In genomic region chr22:37557321-37558001, GRCh38 we compare ENCODE assay signal across 20 cellular contexts. TPM values are rescaled to one million over a fixed set of nuclear protein-coding genes. Genes with fewer than 3 reads are reported as not detected.
DNase-seq lines count a peak whose midpoint lies in the region; ATAC-seq, FAIRE-seq and TF ChIP-seq lines count a peak whose summit lies in the region.
"Had no signal": no experiment of that assay in that cellular context is flagged by ENCODE, and none has a peak within 500 bp of the region (broad histone marks: within the 10 kb centered on the region; RNA-seq: fewer than 3 reads in every experiment).

No MANE protein-coding gene starts in this region.

- H4K5ac ChIP-seq in mesendoderm (ENCODE audit: low read length) = no peak overlapping the region

- no TSS peak for BruUV-seq in K562 (replicated peaks; lab: Mats Ljungman, UMichigan)

- no peak for TF ChIP-seq EP300 in K562 (IDR thresholded peaks at IDR 0.05; ENCODE audit: low read length)
- no peak for TF ChIP-seq EP300 in gastroesophageal sphincter (IDR thresholded peaks at IDR 0.05)

- no peaks in the 10 kb centered on the region for H4K20me1 ChIP-seq in K562 (replicated peaks; ENCODE audit: control insufficient read depth, insufficient read depth, low read length)

- H2BK5ac ChIP-seq in mesendoderm (ENCODE audit: low read length) = no peak overlapping the region

- peaks cover 21 to 44% of the 10 kb centered on the region in 2 experiments for H3K4me1 ChIP-seq in K562 (replicated peaks in 1 of 2; ENCODE audit: control insufficient read depth in 2 of 2, insufficient read depth in 2 of 2, low read length in 2 of 2)
- H3K4me1 ChIP-seq in gastroesophageal sphincter = peaks cover 0 to 34% (median 13%) of the 10 kb centered on the region in 3 donors
- H3K4me1 ChIP-seq in mesendoderm (ENCODE audit: control insufficient read depth, low read depth, low read length) = peaks cover 17% of the 10 kb centered on the region
- H3K4me1 ChIP-seq in skeletal muscle tissue (ENCODE audit: control insufficient read depth in 3 of 3, insufficient read depth in 3 of 3, low read length in 3 of 3) = peaks cover 28 to 34% (median 34%) of the 10 kb centered on the region in 3 donors

- H3K9me1 ChIP-seq in K562 (ENCODE audit: control insufficient read depth, insufficient read depth, low read length) = no peaks in the 10 kb centered on the region

- no peak for TF ChIP-seq POLR2A in K562 (conservative IDR thresholded peaks at IDR 0.05)
- TF ChIP-seq POLR2A in gastroesophageal sphincter (IDR thresholded peaks at IDR 0.05) = no peak

- H3K36me3 ChIP-seq in K562 (ENCODE audit: control insufficient read depth, insufficient read depth, low read length) (peaks cover 7% of the 10 kb centered on the region; the same call in 1 of the 3 replicates), gastroesophageal sphincter (no peaks in the 10 kb centered on the region), mesendoderm (ENCODE audit: control insufficient read depth, insufficient read depth, low read length) (no peaks in the 10 kb centered on the region), skeletal muscle tissue (ENCODE audit: control insufficient read depth in 3 of 3, insufficient read depth in 3 of 3, low read length in 3 of 3) (peaks cover 0 to 2% (median 0%) of the 10 kb centered on the region in 3 donors)
- H3K36me3 ChIP-seq: ascending aorta had no signal

- POLR2A ChIA-PET in K562 (lab: Yijun Ruan, JAX) = interaction anchor here (0.6 to 1.6 kb wide), 8 partner anchors 8 to 417 kb away, joined by 3 to 6 read pairs (median 3); no protein-coding TSS in a partner anchor

- no peak overlapping the region for H2BK120ac ChIP-seq in mesendoderm (ENCODE audit: low read depth, low read length)

- peak overlapping the region; percentile 8 for H3K56ac ChIP-seq in mesendoderm (ENCODE audit: low read length)

- CTCF ChIA-PET in K562 (lab: Yijun Ruan, JAX; ENCODE audit: low intra/inter-chr PET ratio) = no interaction called here

- no peak for FAIRE-seq in K562 (lab: Jason Lieb, UNC)
- FAIRE-seq: TTC549 had no signal

- H3K4me3 ChIP-seq in K562 (no peak overlapping the region), gastroesophageal sphincter (no peak overlapping the region), mesendoderm (ENCODE audit: low read length) (no peak overlapping the region), skeletal muscle tissue (ENCODE audit: low read length in 3 of 3) (no peak overlapping the region)
- H3K4me3 ChIP-seq: ascending aorta, skin epidermis had no signal

- H4K8ac ChIP-seq in mesendoderm (ENCODE audit: low read depth, low read length) = no peak overlapping the region

- no peak overlapping the region for H3K23ac ChIP-seq in mesendoderm (ENCODE audit: low read length)

- ATAC-seq in K562 (no peak), gastroesophageal sphincter (no peak)
- ATAC-seq: SK-N-SH treated with all-trans-retinoic acid at 6 μM for 48 hours had no signal

- no peak overlapping the region for H3K18ac ChIP-seq in mesendoderm (ENCODE audit: low read length)

- no peaks in the 10 kb centered on the region for H3K27me3 ChIP-seq in K562 (ENCODE audit: control insufficient read depth in 2 of 2, insufficient read depth in 2 of 2, low read length in 2 of 2)
- H3K27me3 ChIP-seq in gastroesophageal sphincter = peaks cover 28% of the 10 kb centered on the region
- H3K27me3 ChIP-seq in mesendoderm (ENCODE audit: insufficient read depth, low read length, poor library complexity) = no peaks in the 10 kb centered on the region
- peaks cover 16 to 40% (median 36%) of the 10 kb centered on the region in 3 donors for H3K27me3 ChIP-seq in skeletal muscle tissue (ENCODE audit: control insufficient read depth in 3 of 3, insufficient read depth in 3 of 3, low read length in 3 of 3)
- H3K27me3 ChIP-seq: ascending aorta had no signal

- H3K4me2 ChIP-seq in K562 (ENCODE audit: insufficient read depth, low read length) = no peak overlapping the region
- H3K4me2 ChIP-seq in mesendoderm (ENCODE audit: low read length) = no peak overlapping the region

- H2AK5ac ChIP-seq in mesendoderm (ENCODE audit: low read length) = peak overlapping the region; percentile 12

- in situ Hi-C loops in K562 (cut with MboI) = no loop called here

- H3K9me3 ChIP-seq in K562 (replicated peaks; ENCODE audit: control insufficient read depth, insufficient read depth, low read depth, low read length) (no peaks in the 10 kb centered on the region), gastroesophageal sphincter (no peaks in the 10 kb centered on the region), skeletal muscle tissue (ENCODE audit: control insufficient read depth in 3 of 3, low read length in 3 of 3) (no peaks in the 10 kb centered on the region)
- H3K9me3 ChIP-seq: ascending aorta had no signal

- peaks cover 7% of the 10 kb centered on the region for H3K79me1 ChIP-seq in mesendoderm (ENCODE audit: low read length)

- WGBS in K562 (ENCODE audit: insufficient coverage, low coverage, missing lambda C conversion rate) = 34% methylated on average over 7 of the region's 7 CpGs
- WGBS in gastroesophageal sphincter (ENCODE audit: low coverage in 1 of 2), 2 donors = 80 to 89% methylated on average over 2 to 5 of the region's 7 CpGs
- no CpG with 5 or more reads among the region's 7 CpGs for WGBS in mesendoderm (ENCODE audit: extremely low coverage, insufficient coverage, low lambda C conversion rate)

- TF ChIP-seq CTCF in K562 (IDR thresholded peaks at IDR 0.05 in 2 of 3, conservative IDR thresholded peaks at IDR 0.05 in 1 of 3; ENCODE audit: insufficient read depth in 2 of 3, low read depth in 1 of 3, low read length in 3 of 3) (no peak), gastroesophageal sphincter (IDR thresholded peaks at IDR 0.05) (no peak)

- DNase-seq in K562 (ENCODE audit: extremely low read depth in 1 of 4, low spot score in 3 of 4) = no peak
- DNase-seq in mesendoderm = no peak
- no peak for DNase-seq in HuH-7 (ENCODE audit: low spot score)
- no peak for DNase-seq in NOMO-1 treated with DMSO at 0.1 percent for 48 hours (lab: John Stamatoyannopoulos, UW; ENCODE audit: unreplicated experiment)
- no peak for DNase-seq in GM19238 (ENCODE audit: insufficient read length, low spot score)
- DNase-seq in stimulated activated CD4-positive, alpha-beta T cell treated with anti-CD3 and anti-CD28 coated beads, Interleukin-12 subunit alpha, Interleukin-12 subunit beta, amount 100 ng/mL, for 4 hours = no peak
- DNase-seq: activated CD4-positive, alpha-beta T cell treated with anti-CD3 and anti-CD28 coated beads, Interleukin-2, amount 10 ng/mL, durations not matched to agents 7 days and 5 days; activated naive CD4-positive, alpha-beta T cell treated with Interleukin-2 at 50 U/mL for 16 hours; activated T-cell treated with anti-CD3 and anti-CD28 coated beads for 4 hours; hippocampal formation; MV-4-11; NCI-H2081 treated with DMSO at 0.1 percent for 48 hours; NCI-H526 treated with DMSO at 0.1 percent for 48 hours had no signal

- H3K27ac ChIP-seq in K562 (ENCODE audit: extremely low read depth, low read depth, low read length) (no peak overlapping the region), gastroesophageal sphincter (peak overlapping the region in 3 of 4 donors; percentile 8 to 99 (median 19)), mesendoderm (ENCODE audit: low read depth, low read length) (no peak overlapping the region), skeletal muscle tissue (ENCODE audit: low read depth, low read length) (peak overlapping the region; percentile 44)
- H3K27ac ChIP-seq: ascending aorta had no signal

- H3K9ac ChIP-seq in K562 (ENCODE audit: insufficient read depth in 1 of 2, low read depth in 2 of 2, low read length in 2 of 2) (no peak overlapping the region), mesendoderm (ENCODE audit: low read length) (no peak overlapping the region), skeletal muscle tissue (ENCODE audit: low read depth in 1 of 3, low read length in 3 of 3) (no peak overlapping the region)

- H3K79me2 ChIP-seq in K562 (ENCODE audit: control insufficient read depth, insufficient read depth, low read length) = peaks cover 21% of the 10 kb centered on the region
- H3K79me2 ChIP-seq in mesendoderm (ENCODE audit: control insufficient read depth, insufficient read depth, low read length) = peaks cover 13% of the 10 kb centered on the region

- H3K4ac ChIP-seq in mesendoderm (ENCODE audit: low read depth, low read length) = no peak overlapping the region

- no peak overlapping the region for H2BK15ac ChIP-seq in mesendoderm (replicated peaks; ENCODE audit: low read depth)

- intact Hi-C loops in K562 (cut with micrococcal nuclease) = no loop called here

- no peak for TF ChIP-seq RAD21 in K562 (CRISPR knock-in tag; conservative IDR thresholded peaks at IDR 0.05 in 1 of 2, IDR thresholded peaks at IDR 0.05 in 1 of 2)

- H2AFZ ChIP-seq in K562 (ENCODE audit: low read depth, low read length) = no peak overlapping the region

RNA-seq across cellular contexts. Expression of gene CDC42EP1, which starts 2.8 kb away (rescaled TPM):
- total RNA-seq in K562 (2011; cell fraction: chromatin; rRNA removed; ENCODE audit: low replicate concordance) = 7.9 and 25.6 TPM in 2 replicates
- total RNA-seq in K562 (2011; cell fraction: nucleolus; rRNA removed) = 22.5 and 24.0 TPM in 2 replicates
- 13.4 and 14.2 TPM in 2 replicates for total RNA-seq in K562 (2011; cell fraction: nucleoplasm; rRNA removed)
- total RNA-seq in K562 (2014; rRNA removed) = 29.0 and 41.6 TPM in 2 replicates
- 2.7 and 3.2 TPM in 2 replicates for total RNA-seq in K562 (2014; rRNA removed; fragmentation: Illumina TruSeq; extraction: Trizol)
- total RNA-seq in K562 (2015; rRNA removed; fragmentation: Illumina TruSeq; extraction: Trizol) = 7.3 and 8.3 TPM in 2 replicates
- total RNA-seq in K562 (2021) = 62.8 and 70.2 TPM in 2 replicates
- 4.0 and 13.8 TPM in 2 replicates for polyA plus RNA-seq in K562 (2011; rRNA removed)
- polyA plus RNA-seq in K562 (2011; cell fraction: cytosol; rRNA removed) = 6.0 and 18.2 TPM in 2 replicates
- polyA plus RNA-seq in K562 (2011; cell fraction: nucleus; rRNA removed) = 9.9 and 15.1 TPM in 2 replicates
- polyA plus RNA-seq in K562 (2012) = 24.9 and 50.5 TPM in 2 replicates
- polyA plus RNA-seq in K562 (2014; fragmentation: Illumina TruSeq; extraction: Trizol) = 18.4 and 49.9 TPM in 2 replicates
- polyA plus RNA-seq in K562 (2014; fragmentation: Nextera tagmentation; extraction: Ambion mirVana) = under 1 TPM; 0.67 to 0.69 TPM
- polyA plus RNA-seq in K562 (2014; rRNA removed) = 22.5 and 28.1 TPM in 2 replicates
- polyA minus RNA-seq in K562 (2011; rRNA and poly(A)+ RNA removed) = 1.9 and 2.3 TPM in 2 replicates
- 12.7 and 21.9 TPM in 2 replicates for polyA minus RNA-seq in K562 (2011; cell fraction: cytosol; rRNA and poly(A)+ RNA removed)
- polyA minus RNA-seq in K562 (2011; cell fraction: nucleus; rRNA and poly(A)+ RNA removed) = 10.2 and 10.6 TPM in 2 replicates
- total RNA-seq in gastroesophageal sphincter = 10 to 100 TPM; 19.0 to 37.7 (median 27.4) TPM
- polyA plus RNA-seq in mesendoderm (2013, experiment 1 of 2) = 70.7 TPM
- polyA plus RNA-seq in mesendoderm (2013, experiment 2 of 2) = 66.2 TPM
- total RNA-seq in skeletal muscle tissue = 6.3 TPM

RNA-seq across cellular contexts. Expression of gene LGALS2, which starts 22.4 kb away (rescaled TPM):
- total RNA-seq in K562 (2011; cell fraction: chromatin; rRNA removed; ENCODE audit: low replicate concordance) = not detected in 2 replicates
- not detected in 2 replicates for total RNA-seq in K562 (2011; cell fraction: nucleolus; rRNA removed)
- not detected in 2 replicates for total RNA-seq in K562 (2011; cell fraction: nucleoplasm; rRNA removed)
- total RNA-seq in K562 (2014; rRNA removed) = not detected in 2 replicates
- total RNA-seq in K562 (2014; rRNA removed; fragmentation: Illumina TruSeq; extraction: Trizol) = not detected in 2 replicates
- total RNA-seq in K562 (2015; rRNA removed; fragmentation: Illumina TruSeq; extraction: Trizol) = not detected in 2 replicates
- total RNA-seq in K562 (2021) = not detected in 2 replicates
- polyA plus RNA-seq in K562 (2011; rRNA removed) = not detected in 2 replicates
- polyA plus RNA-seq in K562 (2011; cell fraction: cytosol; rRNA removed) = not detected in 2 replicates
- polyA plus RNA-seq in K562 (2011; cell fraction: nucleus; rRNA removed) = not detected in 2 replicates
- polyA plus RNA-seq in K562 (2012) = 0.19 TPM in 1 of 2 replicates, not detected in the other
- polyA plus RNA-seq in K562 (2014; fragmentation: Illumina TruSeq; extraction: Trizol) = not detected in 2 replicates
- not detected for polyA plus RNA-seq in K562 (2014; fragmentation: Nextera tagmentation; extraction: Ambion mirVana)
- polyA plus RNA-seq in K562 (2014; rRNA removed) = not detected in 2 replicates
- polyA minus RNA-seq in K562 (2011; rRNA and poly(A)+ RNA removed) = not detected in 2 replicates
- not detected in 2 replicates for polyA minus RNA-seq in K562 (2011; cell fraction: cytosol; rRNA and poly(A)+ RNA removed)
- not detected in 2 replicates for polyA minus RNA-seq in K562 (2011; cell fraction: nucleus; rRNA and poly(A)+ RNA removed)
- total RNA-seq in gastroesophageal sphincter = not detected
- not detected for polyA plus RNA-seq in mesendoderm (2013, experiment 1 of 2)
- not detected for polyA plus RNA-seq in mesendoderm (2013, experiment 2 of 2)
- total RNA-seq in skeletal muscle tissue = not detected
- total RNA-seq: activated CD4-positive, alpha-beta T cell treated with anti-CD3 and anti-CD28 coated beads, Interleukin-2, amount 10 ng/mL, durations not matched to agents 7 days and 5 days; ascending aorta had no signal
- polyA plus RNA-seq: BJ had no signal

RNA-seq across cellular contexts. Expression of gene CARD10, which starts 38.2 kb away (rescaled TPM):
- total RNA-seq in K562 (2011; cell fraction: chromatin; rRNA removed; ENCODE audit: low replicate concordance) = 5.4 and 20.1 TPM in 2 replicates
- 9.2 and 11.7 TPM in 2 replicates for total RNA-seq in K562 (2011; cell fraction: nucleolus; rRNA removed)
- total RNA-seq in K562 (2011; cell fraction: nucleoplasm; rRNA removed) = 6.9 and 8.3 TPM in 2 replicates
- 4.2 and 4.4 TPM in 2 replicates for total RNA-seq in K562 (2014; rRNA removed)
- 0.57 and 0.84 TPM in 2 replicates for total RNA-seq in K562 (2014; rRNA removed; fragmentation: Illumina TruSeq; extraction: Trizol)
- 1.6 TPM in 2 replicates for total RNA-seq in K562 (2015; rRNA removed; fragmentation: Illumina TruSeq; extraction: Trizol)
- 4.6 and 5.8 TPM in 2 replicates for total RNA-seq in K562 (2021)
- polyA plus RNA-seq in K562 (2011; rRNA removed) = 3.0 and 4.2 TPM in 2 replicates
- polyA plus RNA-seq in K562 (2011; cell fraction: cytosol; rRNA removed) = 4.8 and 9.8 TPM in 2 replicates
- 14.1 and 18.7 TPM in 2 replicates for polyA plus RNA-seq in K562 (2011; cell fraction: nucleus; rRNA removed)
- 2.4 and 4.6 TPM in 2 replicates for polyA plus RNA-seq in K562 (2012)
- 1.5 and 3.2 TPM in 2 replicates for polyA plus RNA-seq in K562 (2014; fragmentation: Illumina TruSeq; extraction: Trizol)
- under 1 TPM; 0.13 to 0.20 TPM for polyA plus RNA-seq in K562 (2014; fragmentation: Nextera tagmentation; extraction: Ambion mirVana)
- polyA plus RNA-seq in K562 (2014; rRNA removed) = 3.6 and 5.8 TPM in 2 replicates
- 1.2 and 1.3 TPM in 2 replicates for polyA minus RNA-seq in K562 (2011; rRNA and poly(A)+ RNA removed)
- polyA minus RNA-seq in K562 (2011; cell fraction: cytosol; rRNA and poly(A)+ RNA removed) = 5.9 TPM in 2 replicates
- polyA minus RNA-seq in K562 (2011; cell fraction: nucleus; rRNA and poly(A)+ RNA removed) = 4.6 and 4.7 TPM in 2 replicates
- 10 to 100 TPM in 2 of 4 donors, 1 to 10 TPM in 2; 4.0 to 14.0 (median 9.9) TPM for total RNA-seq in gastroesophageal sphincter
- polyA plus RNA-seq in mesendoderm (2013, experiment 1 of 2) = 5.6 TPM
- polyA plus RNA-seq in mesendoderm (2013, experiment 2 of 2) = 5.8 TPM
- total RNA-seq in skeletal muscle tissue = 5.7 TPM
- total RNA-seq: activated CD4-positive, alpha-beta T cell treated with anti-CD3 and anti-CD28 coated beads, Interleukin-2, amount 10 ng/mL, durations not matched to agents 7 days and 5 days had no signal

RNA-seq across cellular contexts. Expression of gene GGA1, which starts 51.2 kb away (rescaled TPM):
- 235 and 500 TPM in 2 replicates for total RNA-seq in K562 (2011; cell fraction: chromatin; rRNA removed; ENCODE audit: low replicate concordance)
- total RNA-seq in K562 (2011; cell fraction: nucleolus; rRNA removed) = 281 and 297 TPM in 2 replicates
- total RNA-seq in K562 (2011; cell fraction: nucleoplasm; rRNA removed) = 245 and 253 TPM in 2 replicates
- total RNA-seq in K562 (2014; rRNA removed) (48.0 and 51.3 TPM in 2 replicates), K562 (2014; rRNA removed; fragmentation: Illumina TruSeq; extraction: Trizol) (19.7 and 24.2 TPM in 2 replicates), K562 (2015; rRNA removed; fragmentation: Illumina TruSeq; extraction: Trizol) (29.9 and 31.1 TPM in 2 replicates), K562 (2021) (57.1 and 61.3 TPM in 2 replicates), gastroesophageal sphincter (10 to 100 TPM; 37.8 to 46.5 (median 39.1) TPM), skeletal muscle tissue (15.7 TPM)
- polyA plus RNA-seq in K562 (2011; rRNA removed) (50.4 and 53.3 TPM in 2 replicates), K562 (2014; fragmentation: Illumina TruSeq; extraction: Trizol) (31.6 and 42.5 TPM in 2 replicates), K562 (2014; fragmentation: Nextera tagmentation; extraction: Ambion mirVana) (1 to 10 TPM; 1.5 to 1.9 TPM), K562 (2014; rRNA removed) (69.5 and 71.3 TPM in 2 replicates)
- polyA plus RNA-seq in K562 (2011; cell fraction: cytosol; rRNA removed) = 27.8 and 56.0 TPM in 2 replicates
- 156 and 291 TPM in 2 replicates for polyA plus RNA-seq in K562 (2011; cell fraction: nucleus; rRNA removed)
- 41.4 and 63.8 TPM in 2 replicates for polyA plus RNA-seq in K562 (2012)
- polyA minus RNA-seq in K562 (2011; rRNA and poly(A)+ RNA removed) = 26.8 and 33.7 TPM in 2 replicates
- polyA minus RNA-seq in K562 (2011; cell fraction: cytosol; rRNA and poly(A)+ RNA removed) = 20.7 and 22.7 TPM in 2 replicates
- 56.9 and 57.8 TPM in 2 replicates for polyA minus RNA-seq in K562 (2011; cell fraction: nucleus; rRNA and poly(A)+ RNA removed)
- 23.0 TPM for polyA plus RNA-seq in mesendoderm (2013, experiment 1 of 2)
- polyA plus RNA-seq in mesendoderm (2013, experiment 2 of 2) = 23.5 TPM

Comparison
In these comparisons a context has a peak if more than half of its experiments do, and no peak if none do; other contexts are left out.
1. H3K27ac ChIP-seq: peak in gastroesophageal sphincter (3 of 4) and skeletal muscle tissue (single experiment); none in K562 (single experiment) and mesendoderm (single experiment).